In genomic region chr22:39364646-39365405, GRCh38 we compare ENCODE assay signal across 15 cellular contexts. TPM values are rescaled to one million over a fixed set of nuclear protein-coding genes. Genes with fewer than 3 reads are reported as not detected.
DNase-seq lines count a peak whose midpoint lies in the region; ATAC-seq, FAIRE-seq and TF ChIP-seq lines count a peak whose summit lies in the region.
"Had no signal": no experiment of that assay in that cellular context is flagged by ENCODE, and none has a peak within 500 bp of the region (broad histone marks: within the 10 kb centered on the region; RNA-seq: fewer than 3 reads in every experiment).

No MANE protein-coding gene starts in this region.

- BruUV-seq in mammary epithelial cell (replicated peaks; lab: Mats Ljungman, UMichigan) = no TSS peak

- H3K4me3 ChIP-seq in right cardiac atrium (ENCODE audit: low read length) (no peak overlapping the region), mammary epithelial cell (replicated peaks in 1 of 3; ENCODE audit: insufficient read depth in 1 of 3, low read depth in 2 of 3, low read length in 3 of 3) (no peak overlapping the region), left lung (no peak overlapping the region)
- H3K4me3 ChIP-seq: colonic mucosa, mucosa of descending colon, sigmoid colon had no signal

- peak overlapping the region; percentile 68 for H3K27ac Mint-ChIP-seq in mesothelial cell of epicardium
- H3K27ac Mint-ChIP-seq: activated CD4-positive, alpha-beta T cell treated with anti-CD3 and anti-CD28 coated beads, Interleukin-2, amount 10 ng/mL, durations not matched to agents 24 days and 14 days had no signal

- CTCF ChIA-PET in mammary epithelial cell (lab: Charles Lee; ENCODE audit: low non-redundant PET) = no interaction called here

- ATAC-seq in right cardiac atrium (no peak), left lung (no peak), GM21529 (IDR thresholded peaks at IDR 0.05; ENCODE audit: unreplicated experiment) (no peak), HG02571 (IDR thresholded peaks at IDR 0.05; ENCODE audit: unreplicated experiment) (no peak)
- ATAC-seq: mucosa of descending colon had no signal

- no peak for TF ChIP-seq POLR2A in GM12892 (IDR thresholded peaks at IDR 0.05; ENCODE audit: low read depth, low read length)

- H3K36me3 Mint-ChIP-seq in mesothelial cell of epicardium = peaks cover 7% of the 10 kb centered on the region

- H3K36me3 ChIP-seq in mammary epithelial cell (ENCODE audit: insufficient read depth, low read length) (no peaks in the 10 kb centered on the region), left lung (no peaks in the 10 kb centered on the region)
- H3K36me3 ChIP-seq: colonic mucosa had no signal

- WGBS in right cardiac atrium = 67% methylated on average over 10 of the region's 10 CpGs
- WGBS in mammary epithelial cell (ENCODE audit: low coverage, missing lambda C conversion rate) = 35% methylated on average over 10 of the region's 10 CpGs

- FAIRE-seq in GM12892 (lab: Jason Lieb, UNC) = no peak

- H3K4me1 ChIP-seq in right cardiac atrium (ENCODE audit: control insufficient read depth, insufficient read depth, low read length) (peaks cover 3% of the 10 kb centered on the region), mammary epithelial cell (ENCODE audit: insufficient read depth, low read length) (peaks cover 6% of the 10 kb centered on the region), left lung (peaks cover 0 to 3% of the 10 kb centered on the region in 2 donors)
- H3K4me1 ChIP-seq: colonic mucosa had no signal

- H2AFZ ChIP-seq in mammary epithelial cell (ENCODE audit: low read depth, low read length) = peak overlapping the region; percentile 43

- intact Hi-C loops in right cardiac atrium (cut with DNase I) (no loop called here), cardiac septum (cut with DNase I) (no loop called here), mammary epithelial cell (cut with micrococcal nuclease) (no loop called here), left lung (cut with DNase I) (no loop called here)

- no peaks in the 10 kb centered on the region for H3K27me3 Mint-ChIP-seq in mesothelial cell of epicardium (ENCODE audit: low read depth)

- H3K4me1 Mint-ChIP-seq in mesothelial cell of epicardium = peaks cover 39% of the 10 kb centered on the region
- H3K4me1 Mint-ChIP-seq: activated CD4-positive, alpha-beta T cell treated with anti-CD3 and anti-CD28 coated beads, Interleukin-2, amount 10 ng/mL, durations not matched to agents 24 days and 14 days had no signal

- dilution Hi-C loops in mammary epithelial cell (cut with HindIII; ENCODE audit: low sequenced_read_pairs) = no loop called here

- no peaks in the 10 kb centered on the region for H3K9me3 Mint-ChIP-seq in mesothelial cell of epicardium
- H3K9me3 Mint-ChIP-seq: activated CD4-positive, alpha-beta T cell treated with anti-CD3 and anti-CD28 coated beads, Interleukin-2, amount 10 ng/mL, durations not matched to agents 24 days and 14 days had no signal

- no peak overlapping the region for H3K9ac ChIP-seq in mammary epithelial cell (ENCODE audit: insufficient read depth, low read length)

- TF ChIP-seq CTCF in mammary epithelial cell (conservative IDR thresholded peaks at IDR 0.05 in 1 of 2, IDR thresholded peaks at IDR 0.05 in 1 of 2; ENCODE audit: extremely low read depth in 1 of 2, insufficient read depth in 1 of 2, low read depth in 1 of 2, low read length in 2 of 2) (no peak), mesothelial cell of epicardium (IDR thresholded peaks at IDR 0.05; ENCODE audit: unreplicated experiment) (no peak), left lung (IDR thresholded peaks at IDR 0.05) (no peak)

- H3K9me3 ChIP-seq in right cardiac atrium (ENCODE audit: control insufficient read depth, low read length) = no peaks in the 10 kb centered on the region
- H3K9me3 ChIP-seq in mammary epithelial cell (replicated peaks; ENCODE audit: insufficient read depth, low read length) = no peaks in the 10 kb centered on the region
- no peaks in the 10 kb centered on the region for H3K9me3 ChIP-seq in left lung
- H3K9me3 ChIP-seq: colonic mucosa, mucosa of descending colon, sigmoid colon had no signal

- H3K79me2 ChIP-seq in mammary epithelial cell (ENCODE audit: insufficient read depth, low read length) = no peaks in the 10 kb centered on the region

- H3K27me3 ChIP-seq in right cardiac atrium (ENCODE audit: control insufficient read depth, insufficient read depth) (no peaks in the 10 kb centered on the region), mammary epithelial cell (ENCODE audit: insufficient read depth, low read length) (no peaks in the 10 kb centered on the region), left lung (no peaks in the 10 kb centered on the region)
- H3K27me3 ChIP-seq: colonic mucosa, sigmoid colon had no signal

- H3K4me2 ChIP-seq in mammary epithelial cell (ENCODE audit: insufficient read depth, low read depth, low read length) = no peak overlapping the region

- no peak overlapping the region for H3K4me3 Mint-ChIP-seq in mesothelial cell of epicardium
- H3K4me3 Mint-ChIP-seq: activated CD4-positive, alpha-beta T cell treated with anti-CD3 and anti-CD28 coated beads, Interleukin-2, amount 10 ng/mL, durations not matched to agents 24 days and 14 days had no signal

- in situ Hi-C loops in mammary epithelial cell (cut with MboI; ENCODE audit: low sequenced_read_pairs in 2 of 2) = no loop called here

- DNase-seq in right cardiac atrium (peak in 2 of 3 donors; percentile 3 to 7), cardiac septum (ENCODE audit: low spot score) (no peak), mammary epithelial cell (no peak), mesothelial cell of epicardium (ENCODE audit: low spot score in 2 of 2, unreplicated experiment in 2 of 2) (no peak), GM12892 (ENCODE audit: insufficient read length) (no peak), left lung (no peak)
- DNase-seq: ACHN; activated CD4-positive, alpha-beta T cell treated with anti-CD3 and anti-CD28 coated beads, Interleukin-2, amount 10 ng/mL, durations not matched to agents 24 days and 14 days; activated effector memory CD4-positive, alpha-beta T cell treated with anti-CD3 and anti-CD28 coated beads, Interleukin-2, amount 50 U/mL, for 16 hours; colonic mucosa; KG1; mucosa of descending colon; sigmoid colon had no signal

- H4K20me1 ChIP-seq in mammary epithelial cell (ENCODE audit: insufficient read depth, low read length) = no peaks in the 10 kb centered on the region

- H3K27ac ChIP-seq in right cardiac atrium (ENCODE audit: low read length) (no peak overlapping the region), mammary epithelial cell (ENCODE audit: insufficient read depth, low read depth, low read length) (no peak overlapping the region), left lung (no peak overlapping the region)
- H3K27ac ChIP-seq: colonic mucosa had no signal

RNA-seq across cellular contexts. Expression of gene SYNGR1, which starts 15.0 kb away (rescaled TPM):
- total RNA-seq in right cardiac atrium (10 to 100 TPM; 66.4 to 82.0 (median 70.5) TPM), cardiac septum (41.1 TPM), mammary epithelial cell (1 to 10 TPM in 1 of 2 donors, under 1 TPM in 1; 0.89 to 1.5 TPM), mesothelial cell of epicardium (37.4 to 38.9 TPM (median 38.9 TPM) in 3 replicates), left lung (1 to 10 TPM; 5.5 to 7.2 TPM)
- polyA plus RNA-seq in right cardiac atrium (101 TPM), mammary epithelial cell (0.23 TPM)
- polyA minus RNA-seq in mammary epithelial cell = not detected
- polyA plus RNA-seq in GM12892 (2012; ENCODE audit: missing spikeins) = 3.1 TPM
- total RNA-seq: activated CD4-positive, alpha-beta T cell treated with anti-CD3 and anti-CD28 coated beads, Interleukin-2, amount 10 ng/mL, durations not matched to agents 24 days and 14 days had no signal

RNA-seq across cellular contexts. Expression of gene TAB1, which starts 34.8 kb away (rescaled TPM):
- total RNA-seq in right cardiac atrium (10 to 100 TPM; 14.9 to 18.7 (median 17.3) TPM), cardiac septum (20.6 TPM), mammary epithelial cell (10 to 100 TPM; 14.7 to 17.8 TPM), mesothelial cell of epicardium (30.1 to 32.9 TPM (median 30.6 TPM) in 3 replicates), left lung (10 to 100 TPM; 20.5 to 21.5 TPM)
- polyA plus RNA-seq in right cardiac atrium (16.2 TPM), mammary epithelial cell (16.0 TPM)
- 7.5 TPM for polyA minus RNA-seq in mammary epithelial cell
- polyA plus RNA-seq in GM12892 (2012; ENCODE audit: missing spikeins) = 6.8 TPM

RNA-seq across cellular contexts. Expression of gene RPL3, which starts 45.4 kb away (rescaled TPM):
- total RNA-seq in right cardiac atrium (1,000 to 10,000 TPM in 2 of 4 donors, 100 to 1,000 TPM in 2; 948 to 1,416 (median 984) TPM), cardiac septum (317 TPM), mammary epithelial cell (1,000 to 10,000 TPM; 1,970 to 2,165 TPM), mesothelial cell of epicardium (2,423 to 2,513 TPM (median 2,494 TPM) in 3 replicates), left lung (1,000 to 10,000 TPM; 1,506 to 1,575 TPM)
- polyA plus RNA-seq in right cardiac atrium (1,325 TPM), mammary epithelial cell (3,548 TPM)
- 1,634 TPM for polyA minus RNA-seq in mammary epithelial cell
- polyA plus RNA-seq in GM12892 (2012; ENCODE audit: missing spikeins) = 4,953 TPM

Comparison
In these comparisons a context has a peak if more than half of its experiments do, and no peak if none do; other contexts are left out.
1. DNase-seq: peak in right cardiac atrium (2 of 3); none in cardiac septum (single experiment), mammary epithelial cell (single experiment), mesothelial cell of epicardium (0 of 2), GM12892 (single experiment) and left lung (0 of 2).